ENCODE assay signal across 14 cellular contexts in the genomic region with DNA sequence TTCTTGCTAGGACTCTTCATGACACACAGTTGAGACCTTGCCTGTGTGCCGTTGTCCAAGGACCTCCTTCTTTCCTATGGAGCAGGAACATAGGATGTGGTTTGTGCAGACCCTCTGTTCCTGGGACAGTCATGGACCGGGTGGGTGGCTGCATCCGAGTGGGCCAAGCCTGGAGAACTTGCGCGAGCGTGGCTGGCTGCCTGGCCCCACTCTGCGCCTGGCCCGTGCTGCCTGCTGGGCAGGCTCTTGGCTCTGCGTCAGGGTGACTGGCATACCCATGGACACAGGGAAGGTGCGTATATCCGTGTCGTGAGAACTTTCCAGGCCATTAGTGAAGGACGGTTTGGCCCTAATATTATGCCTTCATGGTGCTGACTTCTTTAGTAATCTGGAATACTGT.
DNase-seq lines count a peak whose midpoint lies in the region; ATAC-seq and TF ChIP-seq lines count a peak whose summit lies in the region.
"Had no signal": no experiment of that assay in that cellular context is flagged by ENCODE, and none has a peak within 500 bp of the region (broad histone marks: within the 10 kb centered on the region; RNA-seq: fewer than 3 reads in every experiment).

No MANE protein-coding gene starts in this region.

- TF ChIP-seq EP300 in upper lobe of left lung (IDR thresholded peaks at IDR 0.05), result no peak

- H3K4me3 ChIP-seq in right atrium auricular region (no peak overlapping the region), heart right ventricle (no peak overlapping the region), upper lobe of left lung (no peak overlapping the region)
- H3K4me3 ChIP-seq: GM23338 had no signal

- H3K27me3 ChIP-seq in right atrium auricular region (no peaks in the 10 kb centered on the region), heart right ventricle (peaks cover 0 to 28% (median 10%) of the 10 kb centered on the region in 7 donors), upper lobe of left lung (no peaks in the 10 kb centered on the region)

- H3K27ac ChIP-seq in right atrium auricular region (no peak overlapping the region), heart right ventricle (no peak overlapping the region), upper lobe of left lung (no peak overlapping the region)
- H3K27ac ChIP-seq: HL-60 had no signal

- ATAC-seq in heart right ventricle (no peak), omental fat pad (ENCODE audit: low FRiP score) (peak; percentile 44), upper lobe of left lung (ENCODE audit: low FRiP score in 2 of 2) (peak; percentile 27 to 34), GM19397 (IDR thresholded peaks at IDR 0.05; ENCODE audit: unreplicated experiment) (no peak)
- ATAC-seq: GM23338 had no signal

- 84 to 97% methylated on average over 13 of the region's 13 CpGs for WGBS in heart right ventricle, 2 donors
- WGBS in upper lobe of left lung, 2 donors, result 77 to 87% methylated on average over 9 to 10 of the region's 13 CpGs

- intact Hi-C loops in heart right ventricle (cut with DNase I), result no loop called here

- DNase-seq in right atrium auricular region (ENCODE audit: low spot score) (peak; percentile 50), heart right ventricle (no peak), omental fat pad (ENCODE audit: low spot score) (no peak), upper lobe of left lung (peak in 1 of 2 donors; percentile 51)
- DNase-seq in stimulated activated CD4-positive, alpha-beta T cell treated with anti-CD3 and anti-CD28 coated beads, Interleukin-2, amount 100 ng/mL, for 24 hours, result no peak
- DNase-seq: BE2C; C1 segment of cervical spinal cord; CD4-positive, CD25-positive, alpha-beta regulatory T cell; CD8-positive, alpha-beta memory T cell; COR-L47; HCEC 1CT had no signal

- TF ChIP-seq CTCF in right atrium auricular region (IDR thresholded peaks at IDR 0.05), result no peak
- TF ChIP-seq CTCF in heart right ventricle (IDR thresholded peaks at IDR 0.05), result no peak
- no peak for TF ChIP-seq CTCF in omental fat pad (IDR thresholded peaks at IDR 0.05)
- TF ChIP-seq CTCF in upper lobe of left lung (IDR thresholded peaks at IDR 0.05), result no peak

- TF ChIP-seq POLR2A in upper lobe of left lung (IDR thresholded peaks at IDR 0.05), result no peak

- H3K4me1 ChIP-seq in right atrium auricular region (no peaks in the 10 kb centered on the region), heart right ventricle (no peaks in the 10 kb centered on the region), upper lobe of left lung (no peaks in the 10 kb centered on the region)
- H3K4me1 ChIP-seq: BE2C had no signal

- H3K9me3 ChIP-seq in right atrium auricular region, result no peaks in the 10 kb centered on the region
- no peaks in the 10 kb centered on the region for H3K9me3 ChIP-seq in heart right ventricle
- H3K9me3 ChIP-seq in upper lobe of left lung, result no peaks in the 10 kb centered on the region
- H3K9me3 ChIP-seq: BE2C had no signal

- H3K36me3 ChIP-seq in right atrium auricular region (no peaks in the 10 kb centered on the region), heart right ventricle (no peaks in the 10 kb centered on the region), upper lobe of left lung (no peaks in the 10 kb centered on the region)
- H3K36me3 ChIP-seq: BE2C had no signal

Comparison
In these comparisons a context has a peak if more than half of its experiments do, and no peak if none do; other contexts are left out.
1. ATAC-seq: peak in omental fat pad (single experiment) and upper lobe of left lung (2 of 2); none in heart right ventricle (0 of 8) and GM19397 (single experiment).